Comparison of ENCODE assay signal across 8 cellular contexts in the genomic region with DNA sequence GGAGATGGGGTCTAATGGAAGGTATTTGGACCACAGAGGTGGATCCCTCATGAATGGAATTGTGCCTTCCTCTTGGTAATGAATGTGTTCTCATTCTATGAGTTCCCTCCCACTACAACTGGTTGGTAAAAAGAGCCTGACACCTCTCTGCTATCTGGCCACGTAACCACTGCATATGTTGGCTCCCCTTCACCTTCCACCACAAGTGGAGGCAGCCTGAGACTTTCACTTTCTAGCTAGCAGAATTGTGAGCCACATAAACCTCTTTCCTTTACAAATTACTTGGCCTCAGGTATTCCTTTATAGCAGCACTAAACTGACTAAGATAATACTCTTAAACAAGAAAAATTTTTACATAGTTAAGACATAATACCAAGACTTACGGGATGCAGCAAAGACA.
DNase-seq lines count a peak whose midpoint lies in the region; ATAC-seq and TF ChIP-seq lines count a peak whose summit lies in the region.

No MANE protein-coding gene starts in this region.

- no peak overlapping the region for H3K4me3 ChIP-seq in KMS-11 (IDR thresholded peaks at IDR 0.05; ENCODE audit: insufficient read depth, low read depth, low read length)

- peak overlapping the region; percentile 1; the same call in 1 of the 2 replicates for H3K4me2 ChIP-seq in KMS-11

- DNase-seq in GM10248 (ENCODE audit: extremely low spot score) (peak; percentile 53), astrocyte of the hippocampus (ENCODE audit: low read depth, low spot score) (peak; percentile 51), GF-D8 (lab: John Stamatoyannopoulos, UW) (no peak), foreskin melanocyte (no peak), NCI-H774 (lab: John Stamatoyannopoulos, UW) (no peak)
- DNase-seq in effector CD8-positive, alpha-beta T cell (lab: John Stamatoyannopoulos, UW): no peak

- no peak overlapping the region for H3K9ac ChIP-seq in KMS-11

- H3K27ac ChIP-seq in KMS-11: no peak overlapping the region

- no peaks in the 10 kb centered on the region for H3K36me3 ChIP-seq in KMS-11 (ENCODE audit: insufficient read depth)

- no peak overlapping the region for H2AFZ ChIP-seq in KMS-11 (ENCODE audit: low read depth)

- 0 out of 2 replicates have a peak, but pooled peaks cover 24% of the 10 kb centered on the region for H3K79me2 ChIP-seq in KMS-11 (ENCODE audit: insufficient read depth, low read depth)

- H3K4me1 ChIP-seq in KMS-11 (ENCODE audit: low read depth, poor library complexity, severe bottlenecking): peaks cover 15% of the 10 kb centered on the region

- peak; percentile 93 for ATAC-seq in GM21515 (IDR thresholded peaks at IDR 0.05; ENCODE audit: unreplicated experiment)

- peaks cover 12% of the 10 kb centered on the region for H4K20me1 ChIP-seq in KMS-11 (ENCODE audit: insufficient read depth)

- POLR2A ChIA-PET in GM10248 (lab: Yijun Ruan, JAX): no interaction called here

- no peak for TF ChIP-seq CTCF in GM10248 (IDR thresholded peaks at IDR 0.05; ENCODE audit: control extremely low read depth, extremely low read depth, low read depth, missing control alignments)
- TF ChIP-seq CTCF in KMS-11 (conservative IDR thresholded peaks at IDR 0.05; ENCODE audit: low read depth, low read length): no peak

- no peaks in the 10 kb centered on the region for H3K27me3 ChIP-seq in KMS-11 (ENCODE audit: insufficient read depth, low read depth)

- CTCF ChIA-PET in GM10248 (lab: Yijun Ruan, JAX): interaction anchor here (1.2 kb wide), 1 partner anchor 204 kb away, joined by 3 read pairs; no protein-coding TSS in a partner anchor

Comparison
In these comparisons a context has a peak if more than half of its experiments do, and no peak if none do; other contexts are left out.
1. DNase-seq: peak in GM10248 (single experiment) and astrocyte of the hippocampus (single experiment); none in GF-D8 (single experiment), foreskin melanocyte (single experiment), NCI-H774 (single experiment) and effector CD8-positive, alpha-beta T cell (single experiment).